13 cellular contexts compared by ENCODE assay signal in the genomic region with DNA sequence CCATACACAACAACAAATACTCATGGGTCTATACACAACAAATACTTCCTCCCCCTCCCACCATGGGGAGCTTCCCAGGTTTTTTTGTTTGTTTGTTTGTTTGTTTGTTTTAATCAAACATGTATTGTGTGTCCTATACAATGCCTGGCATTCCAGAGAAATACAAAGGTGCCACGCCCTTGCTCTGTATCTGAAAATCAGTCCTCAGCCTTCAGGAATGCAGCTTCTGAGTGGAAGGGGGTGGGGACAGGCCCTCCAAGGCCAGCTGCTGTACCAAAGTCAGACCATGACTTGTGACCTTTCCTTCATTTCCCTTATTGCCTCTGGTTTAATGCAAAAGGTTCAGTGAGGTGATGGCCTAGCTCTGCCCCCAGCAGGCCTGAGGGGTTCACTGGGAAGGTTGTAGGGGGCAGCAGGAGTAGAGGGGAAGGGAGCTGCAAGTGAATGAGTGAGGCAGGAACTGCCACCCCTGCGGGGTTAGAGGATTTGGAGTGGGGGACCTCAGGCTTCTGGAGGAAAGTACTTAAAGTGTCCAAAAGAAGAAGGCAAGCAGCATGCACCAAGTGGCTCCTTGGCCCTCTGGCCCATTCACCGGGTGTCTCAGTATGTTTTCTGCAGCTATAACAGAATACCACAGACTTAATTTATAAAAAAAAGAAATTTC.
DNase-seq lines count a peak whose midpoint lies in the region; ATAC-seq and TF ChIP-seq lines count a peak whose summit lies in the region.
"Had no signal": no experiment of that assay in that cellular context is flagged by ENCODE, and none has a peak within 500 bp of the region (broad histone marks: within the 10 kb centered on the region; RNA-seq: fewer than 3 reads in every experiment).

No MANE protein-coding gene starts in this region.

- peak; percentile 39 for DNase-seq in Calu3
- peak; percentile 54 for DNase-seq in HCEC 1CT
- peak; percentile 71 for DNase-seq in myocyte (ENCODE audit: low read depth)
- DNase-seq in tibial artery: no peak
- no peak for DNase-seq in NCI-H2029 (lab: John Stamatoyannopoulos, UW)
- DNase-seq in NCI-H2081 treated with DMSO at 0.1 percent for 48 hours (lab: John Stamatoyannopoulos, UW): no peak
- DNase-seq in inferior parietal cortex (ENCODE audit: extremely low spot score): no peak
- DNase-seq: kidney, NCI-H146, NCI-H69 had no signal

- H3K27ac Mint-ChIP-seq in Calu3 (ENCODE audit: unreplicated experiment): no peak overlapping the region
- H3K27ac Mint-ChIP-seq in activated T-helper 17 cell treated with anti-CD3 and anti-CD28 coated beads, Interleukin-2, amount 50 U/mL, for 72 hours: peak overlapping the region; percentile 33

- intact Hi-C loops in Calu3 (cut with micrococcal nuclease; ENCODE audit: unreplicated experiment) (no loop called here), tibial artery (cut with DNase I; ENCODE audit: low total_unique reads) (no loop called here)

- H3K27me3 ChIP-seq in tibial artery: no peaks in the 10 kb centered on the region
- H3K27me3 ChIP-seq: ascending aorta had no signal

- peaks cover 12 to 82% (median 37%) of the 10 kb centered on the region in 3 donors for H3K36me3 ChIP-seq in tibial artery

- no peaks in the 10 kb centered on the region for H3K4me1 Mint-ChIP-seq in Calu3 (ENCODE audit: low read depth, unreplicated experiment)
- H3K4me1 Mint-ChIP-seq in activated T-helper 17 cell treated with anti-CD3 and anti-CD28 coated beads, Interleukin-2, amount 50 U/mL, for 72 hours: peaks cover 36% of the 10 kb centered on the region

- H3K4me3 Mint-ChIP-seq in Calu3 (ENCODE audit: low read depth, unreplicated experiment): no peak overlapping the region
- H3K4me3 Mint-ChIP-seq in activated T-helper 17 cell treated with anti-CD3 and anti-CD28 coated beads, Interleukin-2, amount 50 U/mL, for 72 hours: peak overlapping the region; percentile 49

- ATAC-seq in activated T-helper 17 cell treated with anti-CD3 and anti-CD28 coated beads, Interleukin-2, amount 50 U/mL, for 72 hours (replicated peaks): no peak
- ATAC-seq: K562 had no signal

- H3K4me3 ChIP-seq in tibial artery: no peak overlapping the region
- H3K4me3 ChIP-seq: ascending aorta, K562 had no signal

- no TSS peak for BruUV-seq in Calu3 (replicated peaks; lab: Mats Ljungman, UMichigan)

- peaks cover 0 to 10% (median 0%) of the 10 kb centered on the region in 4 donors for H3K4me1 ChIP-seq in tibial artery
- H3K4me1 ChIP-seq: ascending aorta had no signal

- H3K9me3 ChIP-seq in tibial artery: no peaks in the 10 kb centered on the region
- H3K9me3 ChIP-seq: ascending aorta had no signal

- no peaks in the 10 kb centered on the region for H3K36me3 Mint-ChIP-seq in Calu3 (ENCODE audit: insufficient read depth, unreplicated experiment)
- peaks cover 55% of the 10 kb centered on the region for H3K36me3 Mint-ChIP-seq in activated T-helper 17 cell treated with anti-CD3 and anti-CD28 coated beads, Interleukin-2, amount 50 U/mL, for 72 hours (ENCODE audit: low read depth)

- H3K27me3 Mint-ChIP-seq in Calu3 (ENCODE audit: unreplicated experiment): no peaks in the 10 kb centered on the region
- H3K27me3 Mint-ChIP-seq in activated T-helper 17 cell treated with anti-CD3 and anti-CD28 coated beads, Interleukin-2, amount 50 U/mL, for 72 hours: no peaks in the 10 kb centered on the region

- H3K9me3 Mint-ChIP-seq in Calu3 (ENCODE audit: low read depth, unreplicated experiment): no peaks in the 10 kb centered on the region
- H3K9me3 Mint-ChIP-seq in activated T-helper 17 cell treated with anti-CD3 and anti-CD28 coated beads, Interleukin-2, amount 50 U/mL, for 72 hours: no peaks in the 10 kb centered on the region

- TF ChIP-seq CTCF in Calu3 (IDR thresholded peaks at IDR 0.05; ENCODE audit: unreplicated experiment) (no peak), tibial artery (IDR thresholded peaks at IDR 0.05) (no peak)

- H3K27ac ChIP-seq in tibial artery: no peak overlapping the region
- H3K27ac ChIP-seq: ascending aorta had no signal

- CTCF ChIA-PET in Calu3 (lab: Charles Lee): interaction anchor here (0.6 kb wide), 1 partner anchor 26 kb away, joined by 4 read pairs; no protein-coding TSS in a partner anchor

Comparison
In these comparisons a context has a peak if more than half of its experiments do, and no peak if none do; other contexts are left out.
1. DNase-seq: peak in Calu3 (single experiment), HCEC 1CT (single experiment) and myocyte (single experiment); none in tibial artery (0 of 2), NCI-H2029 (single experiment), NCI-H2081 treated with DMSO at 0.1 percent for 48 hours (single experiment) and inferior parietal cortex (single experiment).